16 cellular contexts compared by ENCODE assay signal in genomic region chr4:85737254-85737653, GRCh38.
"Had no signal": no experiment of that assay in that cellular context is flagged by ENCODE, and none has a peak within 500 bp of the region (broad histone marks: within the 10 kb centered on the region; RNA-seq: fewer than 3 reads in every experiment).

No MANE protein-coding gene starts in this region.

- H3K36me3 Mint-ChIP-seq: activated naive CD8-positive, alpha-beta T cell treated with anti-CD3 and anti-CD28 coated beads for 36 hours had no signal

- H2AFZ ChIP-seq: parathyroid adenoma had no signal

- H3K4me3 ChIP-seq: cardiac muscle cell, smooth muscle cell, suprapubic skin, transverse colon, uterus had no signal

- H3K4me2 ChIP-seq: smooth muscle cell had no signal

- H3K4me1 ChIP-seq: parathyroid adenoma, uterus had no signal

- H3K79me2 ChIP-seq: parathyroid adenoma had no signal

- H3K27me3 Mint-ChIP-seq: activated CD4-positive, alpha-beta T cell treated with anti-CD3 and anti-CD28 coated beads for 36 hours; activated naive CD8-positive, alpha-beta T cell treated with anti-CD3 and anti-CD28 coated beads for 36 hours had no signal

- H3K27me3 ChIP-seq: cardiac muscle cell, suprapubic skin, transverse colon, uterus had no signal

- H3K27ac Mint-ChIP-seq: activated CD4-positive, alpha-beta T cell treated with anti-CD3 and anti-CD28 coated beads for 36 hours; activated naive CD8-positive, alpha-beta T cell treated with anti-CD3 and anti-CD28 coated beads for 36 hours; activated T-helper 17 cell treated with anti-CD3 and anti-CD28 coated beads, Interleukin-2, amount 50 U/mL, for 72 hours; naive thymus-derived CD4-positive, alpha-beta T cell had no signal

- ATAC-seq: activated CD4-positive, alpha-beta T cell treated with anti-CD3 and anti-CD28 coated beads for 36 hours; activated T-helper 17 cell treated with anti-CD3 and anti-CD28 coated beads, Interleukin-2, amount 50 U/mL, for 72 hours; left ventricle myocardium superior; sciatic nerve had no signal

- H3K4me3 Mint-ChIP-seq: activated CD4-positive, alpha-beta T cell treated with anti-CD3 and anti-CD28 coated beads for 36 hours; activated naive CD8-positive, alpha-beta T cell treated with anti-CD3 and anti-CD28 coated beads for 36 hours; activated T-helper 17 cell treated with anti-CD3 and anti-CD28 coated beads, Interleukin-2, amount 50 U/mL, for 72 hours; naive thymus-derived CD4-positive, alpha-beta T cell had no signal

- H3K9ac ChIP-seq: parathyroid adenoma had no signal

- H3K27ac ChIP-seq: cardiac muscle cell, parathyroid adenoma, suprapubic skin, transverse colon, uterus had no signal

- H3K36me3 ChIP-seq: cardiac muscle cell, suprapubic skin, transverse colon, uterus had no signal

- H3K9me3 ChIP-seq: suprapubic skin, transverse colon, uterus had no signal

- DNase-seq: activated CD4-positive, alpha-beta T cell treated with anti-CD3 and anti-CD28 coated beads for 36 hours; activated CD4-positive, alpha-beta T cell treated with anti-CD3 and anti-CD28 coated beads, Interleukin-2, amount 50 U/mL, for 48 hours; activated naive CD4-positive, alpha-beta T cell; activated naive CD8-positive, alpha-beta T cell treated with anti-CD3 and anti-CD28 coated beads for 36 hours; left ventricle myocardium superior; naive thymus-derived CD4-positive, alpha-beta T cell; stimulated activated CD4-positive, alpha-beta T cell treated with anti-CD3 and anti-CD28 coated beads, Interleukin-4, amount 100 ng/mL, for 4 hours; stimulated activated naive CD4-positive, alpha-beta T cell; transverse colon; uterus had no signal

- H3K4me1 Mint-ChIP-seq: activated CD4-positive, alpha-beta T cell treated with anti-CD3 and anti-CD28 coated beads for 36 hours; activated naive CD8-positive, alpha-beta T cell treated with anti-CD3 and anti-CD28 coated beads for 36 hours; activated T-helper 17 cell treated with anti-CD3 and anti-CD28 coated beads, Interleukin-2, amount 50 U/mL, for 72 hours had no signal

- H3K9me3 Mint-ChIP-seq: activated naive CD8-positive, alpha-beta T cell treated with anti-CD3 and anti-CD28 coated beads for 36 hours had no signal
